In genomic region chr3:188052229-188052965, GRCh38 we compare ENCODE assay signal across 9 cellular contexts.
DNase-seq lines count a peak whose midpoint lies in the region; ATAC-seq and TF ChIP-seq lines count a peak whose summit lies in the region.
"Had no signal": no experiment of that assay in that cellular context is flagged by ENCODE, and none has a peak within 500 bp of the region (broad histone marks: within the 10 kb centered on the region; RNA-seq: fewer than 3 reads in every experiment).

No MANE protein-coding gene starts in this region.

- CTCF ChIA-PET in activated CD8-positive, alpha-beta T cell treated with anti-CD3 and anti-CD28 coated beads, Interleukin-2, amount 10 ng/mL, durations not matched to agents 7 days and 5 days (lab: Charles Lee) = interaction anchor here (0.7 kb wide), 1 partner anchor 902 kb away, joined by 3 read pairs; no protein-coding TSS in a partner anchor
- CTCF ChIA-PET in activated CD8-positive, alpha-beta T cell treated with anti-CD3 and anti-CD28 coated beads for 36 hours (lab: Charles Lee) = no interaction called here
- CTCF ChIA-PET in naive thymus-derived CD4-positive, alpha-beta T cell (lab: Charles Lee) = no interaction called here

- peaks cover 0 to 5% of the 10 kb centered on the region in 2 donors for H3K4me1 ChIP-seq in mucosa of rectum (ENCODE audit: control insufficient read depth in 2 of 2, insufficient read depth in 2 of 2, low read length in 2 of 2)
- peaks cover 9 to 10% of the 10 kb centered on the region in 2 donors for H3K4me1 ChIP-seq in naive thymus-derived CD4-positive, alpha-beta T cell (ENCODE audit: control insufficient read depth in 2 of 2, insufficient read depth in 2 of 2, low read length in 2 of 2)

- H3K4me3 Mint-ChIP-seq in activated CD8-positive, alpha-beta T cell treated with anti-CD3 and anti-CD28 coated beads, Interleukin-2, amount 10 ng/mL, durations not matched to agents 7 days and 5 days = no peak overlapping the region
- H3K4me3 Mint-ChIP-seq in activated CD8-positive, alpha-beta T cell treated with anti-CD3 and anti-CD28 coated beads for 36 hours = no peak overlapping the region
- no peak overlapping the region for H3K4me3 Mint-ChIP-seq in naive thymus-derived CD4-positive, alpha-beta T cell

- H3K9me3 Mint-ChIP-seq in activated CD8-positive, alpha-beta T cell treated with anti-CD3 and anti-CD28 coated beads, Interleukin-2, amount 10 ng/mL, durations not matched to agents 7 days and 5 days (ENCODE audit: insufficient read depth) = no peaks in the 10 kb centered on the region
- no peaks in the 10 kb centered on the region for H3K9me3 Mint-ChIP-seq in activated CD8-positive, alpha-beta T cell treated with anti-CD3 and anti-CD28 coated beads for 36 hours
- no peaks in the 10 kb centered on the region for H3K9me3 Mint-ChIP-seq in naive thymus-derived CD4-positive, alpha-beta T cell
- no peaks in the 10 kb centered on the region for H3K9me3 Mint-ChIP-seq in activated naive CD4-positive, alpha-beta T cell treated with anti-CD3 and anti-CD28 coated beads, Interleukin-2, amount 50 U/mL, for 72 hours

- intact Hi-C loops in activated CD8-positive, alpha-beta T cell treated with anti-CD3 and anti-CD28 coated beads for 36 hours (cut with micrococcal nuclease) = loop anchor here (5.0 kb wide), 1 partner anchor 50 kb away; no protein-coding TSS in a partner anchor
- intact Hi-C loops in naive thymus-derived CD4-positive, alpha-beta T cell (cut with micrococcal nuclease) = no loop called here

- no peaks in the 10 kb centered on the region for H3K36me3 ChIP-seq in mucosa of rectum (ENCODE audit: control insufficient read depth in 2 of 2, insufficient read depth in 2 of 2, low read length in 2 of 2)
- H3K36me3 ChIP-seq in naive thymus-derived CD4-positive, alpha-beta T cell (ENCODE audit: control insufficient read depth in 2 of 3, insufficient read depth in 3 of 3, low read length in 3 of 3) = no peaks in the 10 kb centered on the region

- H3K27ac Mint-ChIP-seq in activated CD8-positive, alpha-beta T cell treated with anti-CD3 and anti-CD28 coated beads, Interleukin-2, amount 10 ng/mL, durations not matched to agents 7 days and 5 days = peak overlapping the region; percentile 9
- H3K27ac Mint-ChIP-seq in activated CD8-positive, alpha-beta T cell treated with anti-CD3 and anti-CD28 coated beads for 36 hours = no peak overlapping the region
- peak overlapping the region in 3 of 9 donors; percentile 3 to 42 (median 14) for H3K27ac Mint-ChIP-seq in naive thymus-derived CD4-positive, alpha-beta T cell
- H3K27ac Mint-ChIP-seq in activated naive CD4-positive, alpha-beta T cell treated with anti-CD3 and anti-CD28 coated beads, Interleukin-2, amount 50 U/mL, for 72 hours = no peak overlapping the region

- H3K9me3 ChIP-seq in mucosa of rectum (ENCODE audit: control insufficient read depth in 2 of 2, low read length in 2 of 2) = no peaks in the 10 kb centered on the region
- no peaks in the 10 kb centered on the region for H3K9me3 ChIP-seq in naive thymus-derived CD4-positive, alpha-beta T cell (ENCODE audit: control insufficient read depth in 2 of 3, low read length in 3 of 3)

- no peak for TF ChIP-seq CTCF in activated CD8-positive, alpha-beta T cell treated with anti-CD3 and anti-CD28 coated beads for 36 hours (IDR thresholded peaks at IDR 0.05)

- no peaks in the 10 kb centered on the region for H3K27me3 ChIP-seq in mucosa of rectum (ENCODE audit: control insufficient read depth in 2 of 2, insufficient read depth in 2 of 2, low read length in 2 of 2)
- H3K27me3 ChIP-seq in naive thymus-derived CD4-positive, alpha-beta T cell (ENCODE audit: control insufficient read depth in 2 of 2, insufficient read depth in 2 of 2, low read length in 2 of 2) = no peaks in the 10 kb centered on the region

- peaks cover 43% of the 10 kb centered on the region for H3K4me1 Mint-ChIP-seq in activated CD8-positive, alpha-beta T cell treated with anti-CD3 and anti-CD28 coated beads, Interleukin-2, amount 10 ng/mL, durations not matched to agents 7 days and 5 days (ENCODE audit: low read depth)
- H3K4me1 Mint-ChIP-seq in activated CD8-positive, alpha-beta T cell treated with anti-CD3 and anti-CD28 coated beads for 36 hours (ENCODE audit: low read depth) = peaks cover 8% of the 10 kb centered on the region
- H3K4me1 Mint-ChIP-seq in naive thymus-derived CD4-positive, alpha-beta T cell = peaks cover 13 to 32% (median 27%) of the 10 kb centered on the region in 7 donors

- H3K27me3 Mint-ChIP-seq in activated CD8-positive, alpha-beta T cell treated with anti-CD3 and anti-CD28 coated beads, Interleukin-2, amount 10 ng/mL, durations not matched to agents 7 days and 5 days (ENCODE audit: low read depth) = no peaks in the 10 kb centered on the region
- H3K27me3 Mint-ChIP-seq in activated CD8-positive, alpha-beta T cell treated with anti-CD3 and anti-CD28 coated beads for 36 hours = no peaks in the 10 kb centered on the region
- no peaks in the 10 kb centered on the region for H3K27me3 Mint-ChIP-seq in naive thymus-derived CD4-positive, alpha-beta T cell

- POLR2A ChIA-PET in activated CD8-positive, alpha-beta T cell treated with anti-CD3 and anti-CD28 coated beads, Interleukin-2, amount 10 ng/mL, durations not matched to agents 7 days and 5 days (lab: Charles Lee) = interaction anchor here (1.4 kb wide), 1 partner anchor 101 kb away, joined by 3 read pairs; the partner anchor contains the start of gene LPP
- POLR2A ChIA-PET in activated CD8-positive, alpha-beta T cell treated with anti-CD3 and anti-CD28 coated beads for 36 hours (lab: Charles Lee) = interaction anchor here (1.2 to 1.5 kb wide), 2 partner anchors 9 to 13 kb away, joined by 3 to 4 read pairs; no protein-coding TSS in a partner anchor
- POLR2A ChIA-PET in naive thymus-derived CD4-positive, alpha-beta T cell (lab: Charles Lee) = no interaction called here

- H3K4me3 ChIP-seq in mucosa of rectum (ENCODE audit: low read length in 2 of 2) = no peak overlapping the region
- no peak overlapping the region for H3K4me3 ChIP-seq in naive thymus-derived CD4-positive, alpha-beta T cell (ENCODE audit: low read length)

- H3K27ac ChIP-seq in mucosa of rectum (ENCODE audit: low read depth in 2 of 2, low read length in 2 of 2) = peak overlapping the region; percentile 43 to 68
- H3K27ac ChIP-seq in naive thymus-derived CD4-positive, alpha-beta T cell (ENCODE audit: low read depth, low read length) = no peak overlapping the region

- no peak for ATAC-seq in activated CD8-positive, alpha-beta T cell treated with anti-CD3 and anti-CD28 coated beads, Interleukin-2, amount 10 ng/mL, durations not matched to agents 7 days and 5 days
- ATAC-seq in activated CD8-positive, alpha-beta T cell treated with anti-CD3 and anti-CD28 coated beads for 36 hours = no peak
- ATAC-seq in naive thymus-derived CD4-positive, alpha-beta T cell = no peak
- no peak for ATAC-seq in activated naive CD4-positive, alpha-beta T cell treated with anti-CD3 and anti-CD28 coated beads, Interleukin-2, amount 50 U/mL, for 72 hours
- no peak for ATAC-seq in GM18517 (IDR thresholded peaks at IDR 0.05; ENCODE audit: unreplicated experiment)

- DNase-seq in activated CD8-positive, alpha-beta T cell treated with anti-CD3 and anti-CD28 coated beads, Interleukin-2, amount 10 ng/mL, durations not matched to agents 7 days and 5 days = no peak
- DNase-seq in activated CD8-positive, alpha-beta T cell treated with anti-CD3 and anti-CD28 coated beads for 36 hours = no peak
- DNase-seq in fibroblast of the conjunctiva (ENCODE audit: low read depth) (peak; percentile 38), NCI-H82 (lab: John Stamatoyannopoulos, UW) (no peak)
- DNase-seq in naive thymus-derived CD4-positive, alpha-beta T cell = no peak
- DNase-seq in activated naive CD4-positive, alpha-beta T cell treated with anti-CD3 and anti-CD28 coated beads, Interleukin-2, amount 50 U/mL, for 72 hours (ENCODE audit: low spot score in 2 of 2) = no peak
- DNase-seq: AML-193 had no signal

- no peaks in the 10 kb centered on the region for H3K36me3 Mint-ChIP-seq in activated CD8-positive, alpha-beta T cell treated with anti-CD3 and anti-CD28 coated beads, Interleukin-2, amount 10 ng/mL, durations not matched to agents 7 days and 5 days (ENCODE audit: low read depth)
- H3K36me3 Mint-ChIP-seq in activated CD8-positive, alpha-beta T cell treated with anti-CD3 and anti-CD28 coated beads for 36 hours (ENCODE audit: low read depth) = no peaks in the 10 kb centered on the region
- peaks cover 0 to 1% (median 0%) of the 10 kb centered on the region in 5 donors for H3K36me3 Mint-ChIP-seq in naive thymus-derived CD4-positive, alpha-beta T cell
- H3K36me3 Mint-ChIP-seq in activated naive CD4-positive, alpha-beta T cell treated with anti-CD3 and anti-CD28 coated beads, Interleukin-2, amount 50 U/mL, for 72 hours = no peaks in the 10 kb centered on the region

- no peak overlapping the region for H3K9ac ChIP-seq in mucosa of rectum (ENCODE audit: low read depth in 1 of 2, low read length in 2 of 2)
